In the genomic region with DNA sequence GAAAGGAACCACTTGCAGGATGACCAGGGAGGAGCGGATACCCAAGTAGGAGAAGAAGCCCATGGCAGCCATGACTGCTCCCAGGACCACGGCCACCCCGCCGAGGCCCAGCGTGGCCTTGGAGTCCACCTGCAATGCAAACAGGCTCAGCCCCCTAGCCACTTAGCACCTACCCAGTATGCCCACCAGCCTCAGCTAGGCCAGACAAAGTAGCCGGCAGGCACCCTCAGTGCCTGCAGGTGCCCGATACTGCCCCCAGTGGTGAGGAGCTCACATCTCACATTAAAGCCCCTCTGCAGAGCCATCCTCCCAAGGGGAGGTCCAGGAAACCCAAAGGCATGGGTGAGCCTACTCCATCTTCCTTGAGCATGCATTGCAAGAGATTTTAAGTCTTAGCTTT, we compare ENCODE assay signal across 8 cellular contexts. TPM values are rescaled to one million over a fixed set of nuclear protein-coding genes. Genes with fewer than 3 reads are reported as not detected.
DNase-seq lines count a peak whose midpoint lies in the region; ATAC-seq, FAIRE-seq and TF ChIP-seq lines count a peak whose summit lies in the region.

No MANE protein-coding gene starts in this region.

- H3K9me3 Mint-ChIP-seq in activated naive CD4-positive, alpha-beta T cell treated with anti-CD3 and anti-CD28 coated beads, Interleukin-2, amount 50 U/mL, for 72 hours, result no peaks in the 10 kb centered on the region
- H3K9me3 Mint-ChIP-seq in stimulated activated effector memory CD8-positive, alpha-beta T cell treated with anti-CD3 and anti-CD28 coated beads, Interleukin-12 subunit alpha, Interleukin-12 subunit beta, amount 100 ng/mL, for 72 hours, result no peaks in the 10 kb centered on the region

- no peaks in the 10 kb centered on the region for H3K79me2 ChIP-seq in keratinocyte (ENCODE audit: control insufficient read depth, insufficient read depth, low read length)

- H3K9me3 ChIP-seq in keratinocyte (ENCODE audit: control insufficient read depth, low read depth, low read length), result no peaks in the 10 kb centered on the region

- H3K4me2 ChIP-seq in keratinocyte (ENCODE audit: control insufficient read depth, extremely low read depth, insufficient read depth, low read depth, low read length), result no peak overlapping the region

- H3K27me3 ChIP-seq in keratinocyte (ENCODE audit: control insufficient read depth, extremely low read depth, insufficient read depth, low read length), result no peaks in the 10 kb centered on the region

- peak; percentile 77 to 80 for ATAC-seq in activated naive CD4-positive, alpha-beta T cell treated with anti-CD3 and anti-CD28 coated beads, Interleukin-2, amount 50 U/mL, for 72 hours
- ATAC-seq in stimulated activated effector memory CD8-positive, alpha-beta T cell treated with anti-CD3 and anti-CD28 coated beads, Interleukin-12 subunit alpha, Interleukin-12 subunit beta, amount 100 ng/mL, for 72 hours, result peak; percentile 73

- no peaks in the 10 kb centered on the region for H3K36me3 ChIP-seq in keratinocyte (ENCODE audit: control insufficient read depth in 2 of 2, extremely low read depth in 1 of 2, insufficient read depth in 2 of 2, low read length in 2 of 2)

- H3K4me1 ChIP-seq in keratinocyte (ENCODE audit: control insufficient read depth, extremely low read depth, insufficient read depth, low read length), result no peaks in the 10 kb centered on the region

- H3K27ac Mint-ChIP-seq in activated naive CD4-positive, alpha-beta T cell treated with anti-CD3 and anti-CD28 coated beads, Interleukin-2, amount 50 U/mL, for 72 hours, result no peak overlapping the region
- H3K27ac Mint-ChIP-seq in stimulated activated effector memory CD8-positive, alpha-beta T cell treated with anti-CD3 and anti-CD28 coated beads, Interleukin-12 subunit alpha, Interleukin-12 subunit beta, amount 100 ng/mL, for 72 hours, result no peak overlapping the region

- no peaks in the 10 kb centered on the region for H3K36me3 Mint-ChIP-seq in activated naive CD4-positive, alpha-beta T cell treated with anti-CD3 and anti-CD28 coated beads, Interleukin-2, amount 50 U/mL, for 72 hours
- H3K36me3 Mint-ChIP-seq in stimulated activated effector memory CD8-positive, alpha-beta T cell treated with anti-CD3 and anti-CD28 coated beads, Interleukin-12 subunit alpha, Interleukin-12 subunit beta, amount 100 ng/mL, for 72 hours, result no peaks in the 10 kb centered on the region

- no peaks in the 10 kb centered on the region for H3K9me1 ChIP-seq in keratinocyte (ENCODE audit: control insufficient read depth, extremely low read depth, insufficient read depth, low read length)

- no peaks in the 10 kb centered on the region for H3K4me1 Mint-ChIP-seq in stimulated activated effector memory CD8-positive, alpha-beta T cell treated with anti-CD3 and anti-CD28 coated beads, Interleukin-12 subunit alpha, Interleukin-12 subunit beta, amount 100 ng/mL, for 72 hours

- dilution Hi-C loops in keratinocyte (cut with MboI; ENCODE audit: extremely low pct_ligation_motif_present, low sequenced_read_pairs), result no loop called here

- H3K4me3 Mint-ChIP-seq in stimulated activated effector memory CD8-positive, alpha-beta T cell treated with anti-CD3 and anti-CD28 coated beads, Interleukin-12 subunit alpha, Interleukin-12 subunit beta, amount 100 ng/mL, for 72 hours, result no peak overlapping the region

- peak; percentile 19 for DNase-seq in NCI-H2171 treated with DMSO at 0.1 percent for 48 hours (lab: John Stamatoyannopoulos, UW)
- no peak for DNase-seq in NCI-H2171 (lab: John Stamatoyannopoulos, UW)
- peak in 63 of 76 experiments; percentile 4 to 73 (median 39) for DNase-seq in HUDEP-2 (lab: John Stamatoyannopoulos, UW; ENCODE audit: unreplicated experiment in 76 of 76)
- peak; percentile 67 for DNase-seq in SK-N-DZ (ENCODE audit: low spot score)
- DNase-seq in activated naive CD4-positive, alpha-beta T cell treated with anti-CD3 and anti-CD28 coated beads, Interleukin-2, amount 50 U/mL, for 72 hours (ENCODE audit: low spot score in 2 of 2), result peak in 1 of 2 donors; percentile 66
- no peak for DNase-seq in keratinocyte (ENCODE audit: low read depth, low spot score)
- peak; percentile 43 to 78 for DNase-seq in stimulated activated effector memory CD8-positive, alpha-beta T cell treated with anti-CD3 and anti-CD28 coated beads, Interleukin-12 subunit alpha, Interleukin-12 subunit beta, amount 100 ng/mL, for 72 hours (ENCODE audit: low spot score in 2 of 2)
- DNase-seq in epidermal melanocyte (ENCODE audit: insufficient read length, low spot score), result no peak

- H3K27ac ChIP-seq in keratinocyte (ENCODE audit: control insufficient read depth, insufficient read depth, low read length), result no peak overlapping the region

- no peak overlapping the region for H3K4me3 ChIP-seq in keratinocyte (ENCODE audit: control insufficient read depth in 2 of 3, extremely low read depth in 1 of 3, insufficient read depth in 2 of 3, low read depth in 1 of 3, low read length in 3 of 3)

- no peak overlapping the region for H3K9ac ChIP-seq in keratinocyte (ENCODE audit: control insufficient read depth, extremely low read depth, insufficient read depth, low read length)

- H4K20me1 ChIP-seq in keratinocyte (ENCODE audit: control insufficient read depth, extremely low read depth, insufficient read depth, low read length), result no peaks in the 10 kb centered on the region

- peak; percentile 72 to 82 (median 82) for TF ChIP-seq CTCF in keratinocyte (optimal IDR thresholded peaks at IDR 0.05 in 1 of 3, IDR thresholded peaks at IDR 0.05 in 1 of 3, conservative IDR thresholded peaks at IDR 0.05 in 1 of 3; ENCODE audit: extremely low read depth in 1 of 3, insufficient read depth in 2 of 3, low read length in 3 of 3)

- peak; percentile 49 for FAIRE-seq in keratinocyte (lab: Jason Lieb, UNC)

- no peak overlapping the region for H2AFZ ChIP-seq in keratinocyte (ENCODE audit: control insufficient read depth, low read length)

RNA-seq across cellular contexts. Expression of gene NPC1L1, which starts 6.6 kb away (rescaled TPM):
- not detected in 2 replicates for polyA plus RNA-seq in SK-N-DZ (2014; cell fraction: cytosol; rRNA removed)
- 0.10 and 0.14 TPM in 2 replicates for polyA plus RNA-seq in SK-N-DZ (2014; cell fraction: nucleus; rRNA removed)
- under 1 TPM; 0.06 to 0.14 TPM for total RNA-seq in activated naive CD4-positive, alpha-beta T cell treated with anti-CD3 and anti-CD28 coated beads, Interleukin-2, amount 50 U/mL, for 72 hours
- 0.01 to 0.03 TPM in 2 of 3 replicates, not detected in the other for polyA plus RNA-seq in keratinocyte
- polyA plus RNA-seq in keratinocyte (2011; ENCODE audit: low read depth), result 0.16 TPM
- polyA plus RNA-seq in keratinocyte (2011; cell fraction: cytosol; rRNA removed), result 0.02 TPM in 1 of 2 replicates, not detected in the other
- 0.03 TPM in 1 of 2 replicates, not detected in the other for polyA plus RNA-seq in keratinocyte (2011; cell fraction: nucleus; rRNA removed)
- 0.02 and 0.37 TPM in 2 replicates for polyA plus RNA-seq in keratinocyte (2012; ENCODE audit: low replicate concordance)
- not detected in 3 replicates for polyA minus RNA-seq in keratinocyte
- not detected for polyA minus RNA-seq in keratinocyte (2011; cell fraction: cytosol; rRNA and poly(A)+ RNA removed)
- not detected in 2 replicates for polyA minus RNA-seq in keratinocyte (2011; cell fraction: nucleus; rRNA and poly(A)+ RNA removed)

RNA-seq across cellular contexts. Expression of gene DDX56, which starts 39.2 kb away (rescaled TPM):
- polyA plus RNA-seq in SK-N-DZ (2014; cell fraction: cytosol; rRNA removed), result 93.1 and 95.4 TPM in 2 replicates
- 172 and 224 TPM in 2 replicates for polyA plus RNA-seq in SK-N-DZ (2014; cell fraction: nucleus; rRNA removed)
- total RNA-seq in activated naive CD4-positive, alpha-beta T cell treated with anti-CD3 and anti-CD28 coated beads, Interleukin-2, amount 50 U/mL, for 72 hours, result 10 to 100 TPM; 83.4 to 92.7 TPM
- 79.9 to 95.6 TPM (median 81.6 TPM) in 3 replicates for polyA plus RNA-seq in keratinocyte
- 35.3 TPM for polyA plus RNA-seq in keratinocyte (2011; ENCODE audit: low read depth)
- 55.7 and 62.8 TPM in 2 replicates for polyA plus RNA-seq in keratinocyte (2011; cell fraction: cytosol; rRNA removed)
- polyA plus RNA-seq in keratinocyte (2011; cell fraction: nucleus; rRNA removed), result 162 and 178 TPM in 2 replicates
- polyA plus RNA-seq in keratinocyte (2012; ENCODE audit: low replicate concordance), result 71.2 and 71.6 TPM in 2 replicates
- polyA minus RNA-seq in keratinocyte, result 71.9 to 122 TPM (median 76.6 TPM) in 3 replicates
- polyA minus RNA-seq in keratinocyte (2011; cell fraction: cytosol; rRNA and poly(A)+ RNA removed), result 36.3 TPM
- 50.8 and 65.9 TPM in 2 replicates for polyA minus RNA-seq in keratinocyte (2011; cell fraction: nucleus; rRNA and poly(A)+ RNA removed)

RNA-seq across cellular contexts. Expression of gene NUDCD3, which starts 44.0 kb away (rescaled TPM):
- polyA plus RNA-seq in SK-N-DZ (2014; cell fraction: cytosol; rRNA removed), result 51.3 and 58.5 TPM in 2 replicates
- 20.3 and 36.3 TPM in 2 replicates for polyA plus RNA-seq in SK-N-DZ (2014; cell fraction: nucleus; rRNA removed)
- 100 to 1,000 TPM in 1 of 2 donors, 10 to 100 TPM in 1; 87.9 to 112 TPM for total RNA-seq in activated naive CD4-positive, alpha-beta T cell treated with anti-CD3 and anti-CD28 coated beads, Interleukin-2, amount 50 U/mL, for 72 hours
- 57.7 to 84.9 TPM (median 58.7 TPM) in 3 replicates for polyA plus RNA-seq in keratinocyte
- 82.8 TPM for polyA plus RNA-seq in keratinocyte (2011; ENCODE audit: low read depth)
- polyA plus RNA-seq in keratinocyte (2011; cell fraction: cytosol; rRNA removed), result 59.3 and 68.2 TPM in 2 replicates
- 131 and 147 TPM in 2 replicates for polyA plus RNA-seq in keratinocyte (2011; cell fraction: nucleus; rRNA removed)
- polyA plus RNA-seq in keratinocyte (2012; ENCODE audit: low replicate concordance), result 55.7 and 78.2 TPM in 2 replicates
- 72.5 to 154 TPM (median 118 TPM) in 3 replicates for polyA minus RNA-seq in keratinocyte
- 51.2 TPM for polyA minus RNA-seq in keratinocyte (2011; cell fraction: cytosol; rRNA and poly(A)+ RNA removed)
- 43.6 and 89.9 TPM in 2 replicates for polyA minus RNA-seq in keratinocyte (2011; cell fraction: nucleus; rRNA and poly(A)+ RNA removed)

RNA-seq across cellular contexts. Expression of gene TMED4, which starts 47.5 kb away (rescaled TPM):
- polyA plus RNA-seq in SK-N-DZ (2014; cell fraction: cytosol; rRNA removed), result 169 and 208 TPM in 2 replicates
- polyA plus RNA-seq in SK-N-DZ (2014; cell fraction: nucleus; rRNA removed), result 143 TPM in 2 replicates
- 100 to 1,000 TPM in 1 of 2 donors, 10 to 100 TPM in 1; 67.1 to 114 TPM for total RNA-seq in activated naive CD4-positive, alpha-beta T cell treated with anti-CD3 and anti-CD28 coated beads, Interleukin-2, amount 50 U/mL, for 72 hours
- polyA plus RNA-seq in keratinocyte, result 45.8 to 52.0 TPM (median 47.6 TPM) in 3 replicates
- 14.9 TPM for polyA plus RNA-seq in keratinocyte (2011; ENCODE audit: low read depth)
- 26.9 and 30.9 TPM in 2 replicates for polyA plus RNA-seq in keratinocyte (2011; cell fraction: cytosol; rRNA removed)
- 96.2 and 102 TPM in 2 replicates for polyA plus RNA-seq in keratinocyte (2011; cell fraction: nucleus; rRNA removed)
- 29.1 and 43.1 TPM in 2 replicates for polyA plus RNA-seq in keratinocyte (2012; ENCODE audit: low replicate concordance)
- 41.7 to 49.6 TPM (median 43.4 TPM) in 3 replicates for polyA minus RNA-seq in keratinocyte
- polyA minus RNA-seq in keratinocyte (2011; cell fraction: cytosol; rRNA and poly(A)+ RNA removed), result 69.8 TPM
- 38.5 and 48.6 TPM in 2 replicates for polyA minus RNA-seq in keratinocyte (2011; cell fraction: nucleus; rRNA and poly(A)+ RNA removed)

Comparison
In these comparisons a context has a peak if more than half of its experiments do, and no peak if none do; other contexts are left out.
1. DNase-seq: peak in NCI-H2171 treated with DMSO at 0.1 percent for 48 hours (single experiment), HUDEP-2 (63 of 76), SK-N-DZ (single experiment) and stimulated activated effector memory CD8-positive, alpha-beta T cell treated with anti-CD3 and anti-CD28 coated beads, Interleukin-12 subunit alpha, Interleukin-12 subunit beta, amount 100 ng/mL, for 72 hours (2 of 2); none in NCI-H2171 (single experiment), keratinocyte (single experiment) and epidermal melanocyte (single experiment).